ENCODE assay signal across 11 cellular contexts in genomic region chr11:14386895-14387480, GRCh38. TPM values are rescaled to one million over a fixed set of nuclear protein-coding genes. Genes with fewer than 3 reads are reported as not detected.
DNase-seq lines count a peak whose midpoint lies in the region; ATAC-seq, FAIRE-seq and TF ChIP-seq lines count a peak whose summit lies in the region.
"Had no signal": no experiment of that assay in that cellular context is flagged by ENCODE, and none has a peak within 500 bp of the region (broad histone marks: within the 10 kb centered on the region; RNA-seq: fewer than 3 reads in every experiment).

No MANE protein-coding gene starts in this region.

- peak; percentile 19 for FAIRE-seq in frontal cortex (lab: Jason Lieb, UNC)
- FAIRE-seq: GM12891 had no signal

- DNase-seq in GM04503 (ENCODE audit: low read depth) (peak; percentile 90), frontal cortex (ENCODE audit: low spot score in 2 of 2) (peak; percentile 54), nucleus accumbens (lab: John Stamatoyannopoulos, UW) (peak in 54 of 56 donors; percentile 8 to 92 (median 64)), ACHN (no peak), NCI-H446 treated with DMSO at 0.1 percent for 48 hours (lab: John Stamatoyannopoulos, UW) (no peak), RPMI8226 (no peak)
- DNase-seq in central memory CD4-positive, alpha-beta T cell = no peak
- DNase-seq: lower lobe of right lung had no signal

- ATAC-seq in SK-N-SH treated with all-trans-retinoic acid at 6 μM for 48 hours = peak; percentile 88
- ATAC-seq: activated naive CD4-positive, alpha-beta T cell treated with anti-CD3 and anti-CD28 coated beads, Interleukin-2, amount 50 U/mL, for 72 hours had no signal

- in situ Hi-C loops in ACHN (cut with HindIII; ENCODE audit: low pct_ligation_motif_present, low pct_unique_long_range_greater_than_20kb, low sequenced_read_pairs) = no loop called here

TF ChIP-seq in SK-N-SH treated with all-trans-retinoic acid at 6 μM for 48 hours, 23 proteins besides CTCF, POLR2A, EP300 and RAD21:
- TF ChIP-seq ESRRG (CRISPR knock-in tag; IDR thresholded peaks at IDR 0.05) (no peak), ZC3H10 (CRISPR knock-in tag; IDR thresholded peaks at IDR 0.05) (no peak), CSDC2 (CRISPR knock-in tag; IDR thresholded peaks at IDR 0.05) (no peak), SNAI2 (CRISPR knock-in tag; IDR thresholded peaks at IDR 0.05) (no peak), ISL1 (CRISPR knock-in tag; IDR thresholded peaks at IDR 0.05) (no peak), GLIS3 (CRISPR knock-in tag; IDR thresholded peaks at IDR 0.05) (no peak), ZNF8 (CRISPR knock-in tag; IDR thresholded peaks at IDR 0.05) (no peak)
- TF ChIP-seq, protein P1, sequence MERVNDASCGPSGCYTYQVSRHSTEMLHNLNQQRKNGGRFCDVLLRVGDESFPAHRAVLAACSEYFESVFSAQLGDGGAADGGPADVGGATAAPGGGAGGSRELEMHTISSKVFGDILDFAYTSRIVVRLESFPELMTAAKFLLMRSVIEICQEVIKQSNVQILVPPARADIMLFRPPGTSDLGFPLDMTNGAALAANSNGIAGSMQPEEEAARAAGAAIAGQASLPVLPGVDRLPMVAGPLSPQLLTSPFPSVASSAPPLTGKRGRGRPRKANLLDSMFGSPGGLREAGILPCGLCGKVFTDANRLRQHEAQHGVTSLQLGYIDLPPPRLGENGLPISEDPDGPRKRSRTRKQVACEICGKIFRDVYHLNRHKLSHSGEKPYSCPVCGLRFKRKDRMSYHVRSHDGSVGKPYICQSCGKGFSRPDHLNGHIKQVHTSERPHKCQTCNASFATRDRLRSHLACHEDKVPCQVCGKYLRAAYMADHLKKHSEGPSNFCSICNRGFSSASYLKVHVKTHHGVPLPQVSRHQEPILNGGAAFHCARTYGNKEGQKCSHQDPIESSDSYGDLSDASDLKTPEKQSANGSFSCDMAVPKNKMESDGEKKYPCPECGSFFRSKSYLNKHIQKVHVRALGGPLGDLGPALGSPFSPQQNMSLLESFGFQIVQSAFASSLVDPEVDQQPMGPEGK (CRISPR knock-in tag; IDR thresholded peaks at IDR 0.05; ENCODE audit: borderline replicate concordance) = no peak
- TF ChIP-seq, protein P2, sequence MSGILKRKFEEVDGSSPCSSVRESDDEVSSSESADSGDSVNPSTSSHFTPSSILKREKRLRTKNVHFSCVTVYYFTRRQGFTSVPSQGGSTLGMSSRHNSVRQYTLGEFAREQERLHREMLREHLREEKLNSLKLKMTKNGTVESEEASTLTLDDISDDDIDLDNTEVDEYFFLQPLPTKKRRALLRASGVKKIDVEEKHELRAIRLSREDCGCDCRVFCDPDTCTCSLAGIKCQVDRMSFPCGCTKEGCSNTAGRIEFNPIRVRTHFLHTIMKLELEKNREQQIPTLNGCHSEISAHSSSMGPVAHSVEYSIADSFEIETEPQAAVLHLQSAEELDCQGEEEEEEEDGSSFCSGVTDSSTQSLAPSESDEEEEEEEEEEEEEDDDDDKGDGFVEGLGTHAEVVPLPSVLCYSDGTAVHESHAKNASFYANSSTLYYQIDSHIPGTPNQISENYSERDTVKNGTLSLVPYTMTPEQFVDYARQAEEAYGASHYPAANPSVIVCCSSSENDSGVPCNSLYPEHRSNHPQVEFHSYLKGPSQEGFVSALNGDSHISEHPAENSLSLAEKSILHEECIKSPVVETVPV (CRISPR knock-in tag; IDR thresholded peaks at IDR 0.05) = no peak

RNA-seq across cellular contexts. Expression of gene RRAS2, which starts 28.0 kb away (rescaled TPM):
- 58.3 TPM for total RNA-seq in frontal cortex

Comparison
In these comparisons a context has a peak if more than half of its experiments do, and no peak if none do; other contexts are left out.
1. DNase-seq: peak in GM04503 (single experiment), frontal cortex (2 of 2) and nucleus accumbens (54 of 56); none in central memory CD4-positive, alpha-beta T cell (single experiment), ACHN (single experiment), NCI-H446 treated with DMSO at 0.1 percent for 48 hours (single experiment) and RPMI8226 (single experiment).